In the genomic region with DNA sequence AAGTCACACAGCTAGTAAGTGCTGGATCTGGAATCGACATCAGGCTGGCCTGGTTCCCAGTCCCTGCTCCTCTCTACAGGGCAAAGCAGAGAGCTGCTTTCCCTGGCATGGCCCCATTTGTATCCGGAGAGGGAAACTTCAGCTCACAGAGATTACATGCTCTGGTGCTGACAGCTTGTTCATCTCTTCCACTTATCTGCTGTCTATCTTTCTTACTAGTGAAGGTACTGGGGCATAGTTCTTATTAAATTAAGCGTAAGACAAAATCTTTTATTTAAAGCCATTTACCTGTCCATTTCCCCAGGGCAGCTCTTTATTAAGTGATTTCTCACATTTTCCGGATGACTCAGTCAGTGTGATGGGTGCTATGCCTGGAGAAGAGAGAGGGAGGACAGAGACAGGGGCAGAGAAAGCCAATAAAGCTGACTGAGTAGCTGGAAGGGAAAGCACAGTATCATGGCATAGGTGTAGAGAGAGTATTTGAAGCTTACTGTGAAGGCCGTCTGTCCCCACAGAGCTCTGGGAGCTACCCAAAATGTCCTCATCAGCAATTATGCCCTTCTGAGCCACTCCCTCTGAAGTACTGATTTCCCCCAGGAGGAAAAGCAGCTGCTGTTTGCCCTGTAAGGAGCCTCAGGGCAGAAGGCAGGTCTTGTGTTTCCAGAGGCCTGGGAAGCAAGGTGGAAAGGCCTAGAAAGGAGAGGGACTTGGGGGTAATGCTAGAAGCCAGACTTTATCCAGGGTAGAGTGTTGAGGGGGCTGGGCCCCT, we compare ENCODE assay signal across 9 cellular contexts.
DNase-seq lines count a peak whose midpoint lies in the region; ATAC-seq and TF ChIP-seq lines count a peak whose summit lies in the region.
"Had no signal": no experiment of that assay in that cellular context is flagged by ENCODE, and none has a peak within 500 bp of the region (broad histone marks: within the 10 kb centered on the region; RNA-seq: fewer than 3 reads in every experiment).

No MANE protein-coding gene starts in this region.

- ATAC-seq in GM21367 (IDR thresholded peaks at IDR 0.05; ENCODE audit: unreplicated experiment), result no peak

- DNase-seq in AG08395 (ENCODE audit: low spot score), result peak; percentile 19
- peak; percentile 22 for DNase-seq in NCI-H1694 treated with DMSO at 0.1 percent for 48 hours (lab: John Stamatoyannopoulos, UW)
- DNase-seq in cardiac fibroblast (ENCODE audit: low read depth in 2 of 2), result peak; percentile 60 to 77
- peak; percentile 58 for DNase-seq in iris pigment epithelial cell (ENCODE audit: low read depth)
- no peak for DNase-seq in NCI-H2196 treated with DMSO at 0.1 percent for 48 hours (lab: John Stamatoyannopoulos, UW; ENCODE audit: unreplicated experiment)
- no peak for DNase-seq in SW480 (ENCODE audit: low spot score)
- no peak for DNase-seq in stimulated activated CD4-positive, alpha-beta T cell treated with anti-CD3 and anti-CD28 coated beads, Interleukin-1b, Interleukin-23, amount 100 ng/mL, for 48 hours
- DNase-seq: activated T-cell treated with anti-CD3 and anti-CD28 coated beads, Interleukin-2, amount 50 U/mL, for 24 hours had no signal

- no peak overlapping the region for H3K4me3 ChIP-seq in cardiac fibroblast (replicated peaks in 1 of 2; ENCODE audit: low read depth in 2 of 2, low read length in 2 of 2)

- TF ChIP-seq CTCF in cardiac fibroblast (IDR thresholded peaks at IDR 0.05; ENCODE audit: low read depth, low read length), result no peak

Comparison
In these comparisons a context has a peak if more than half of its experiments do, and no peak if none do; other contexts are left out.
1. DNase-seq: peak in AG08395 (single experiment), NCI-H1694 treated with DMSO at 0.1 percent for 48 hours (single experiment), cardiac fibroblast (2 of 2) and iris pigment epithelial cell (single experiment); none in NCI-H2196 treated with DMSO at 0.1 percent for 48 hours (single experiment), SW480 (single experiment) and stimulated activated CD4-positive, alpha-beta T cell treated with anti-CD3 and anti-CD28 coated beads, Interleukin-1b, Interleukin-23, amount 100 ng/mL, for 48 hours (single experiment).